9 cellular contexts compared by ENCODE assay signal in genomic region chr17:77474292-77474988, GRCh38.
DNase-seq lines count a peak whose midpoint lies in the region; ATAC-seq and TF ChIP-seq lines count a peak whose summit lies in the region.
"Had no signal": no experiment of that assay in that cellular context is flagged by ENCODE, and none has a peak within 500 bp of the region (broad histone marks: within the 10 kb centered on the region; RNA-seq: fewer than 3 reads in every experiment).

No MANE protein-coding gene starts in this region.

- peaks cover 100% of the 10 kb centered on the region for H3K4me1 ChIP-seq in CD8-positive, alpha-beta T cell (ENCODE audit: insufficient read depth, low read length)
- H3K4me1 ChIP-seq in Karpas-422 (ENCODE audit: low read length): peaks cover 73% of the 10 kb centered on the region
- peaks cover 88 to 99% of the 10 kb centered on the region in 2 donors for H3K4me1 ChIP-seq in naive thymus-derived CD4-positive, alpha-beta T cell (ENCODE audit: control insufficient read depth in 2 of 2, insufficient read depth in 2 of 2, low read length in 2 of 2)

- DNase-seq in CD8-positive, alpha-beta T cell: no peak
- no peak for DNase-seq in Karpas-422
- DNase-seq in brain microvascular endothelial cell: no peak
- DNase-seq in naive thymus-derived CD4-positive, alpha-beta T cell: no peak
- DNase-seq in medulla oblongata (ENCODE audit: extremely low spot score): no peak
- DNase-seq: islet precursor cell had no signal

- H3K36me3 Mint-ChIP-seq in CD8-positive, alpha-beta T cell: peaks cover 75% of the 10 kb centered on the region
- peaks cover 10 to 44% (median 28%) of the 10 kb centered on the region in 5 donors for H3K36me3 Mint-ChIP-seq in naive thymus-derived CD4-positive, alpha-beta T cell

- H3K4me3 Mint-ChIP-seq in CD8-positive, alpha-beta T cell: peak overlapping the region; percentile 78
- H3K4me3 Mint-ChIP-seq in naive thymus-derived CD4-positive, alpha-beta T cell: peak overlapping the region; percentile 42 to 90 (median 72)

- CTCF ChIA-PET in CD8-positive, alpha-beta T cell (lab: Charles Lee): interaction anchor here (0.6 to 4.8 kb wide), 12 partner anchors 9 to 93 kb away, joined by 3 to 32 read pairs (median 4); no protein-coding TSS in a partner anchor
- CTCF ChIA-PET in naive thymus-derived CD4-positive, alpha-beta T cell (lab: Charles Lee): interaction anchor here (0.9 to 1.0 kb wide), 3 partner anchors 34 to 65 kb away, joined by 3 read pairs; no protein-coding TSS in a partner anchor

- H2AFZ ChIP-seq in Karpas-422 (ENCODE audit: low read length): no peak overlapping the region

- H3K79me2 ChIP-seq in Karpas-422 (ENCODE audit: low read length): peaks cover 100% of the 10 kb centered on the region

- TF ChIP-seq CTCF in CD8-positive, alpha-beta T cell (IDR thresholded peaks at IDR 0.05): no peak
- TF ChIP-seq CTCF in brain microvascular endothelial cell (IDR thresholded peaks at IDR 0.05; ENCODE audit: low read depth, low read length, missing control alignments): no peak

- H3K4me1 Mint-ChIP-seq in CD8-positive, alpha-beta T cell (ENCODE audit: low read depth): peaks cover 99% of the 10 kb centered on the region
- peaks cover 84 to 100% (median 94%) of the 10 kb centered on the region in 7 donors for H3K4me1 Mint-ChIP-seq in naive thymus-derived CD4-positive, alpha-beta T cell

- no peak overlapping the region for H3K27ac ChIP-seq in CD8-positive, alpha-beta T cell (ENCODE audit: low read depth, low read length)
- H3K27ac ChIP-seq in Karpas-422 (ENCODE audit: low read length) (peak overlapping the region; percentile 98), brain microvascular endothelial cell (peak overlapping the region; percentile 62)
- H3K27ac ChIP-seq in naive thymus-derived CD4-positive, alpha-beta T cell (ENCODE audit: low read depth, low read length): peak overlapping the region; percentile 71

- H3K4me2 ChIP-seq in Karpas-422 (ENCODE audit: low read depth, low read length, poor library complexity, severe bottlenecking): peak overlapping the region; percentile 87

- intact Hi-C loops in CD8-positive, alpha-beta T cell (cut with DNase I, micrococcal nuclease): loop anchor here in 1 of 2 experiments (1.0 kb wide), 1 partner anchor 9 kb away; no protein-coding TSS in a partner anchor
- intact Hi-C loops in naive thymus-derived CD4-positive, alpha-beta T cell (cut with micrococcal nuclease): no loop called here

- ATAC-seq in CD8-positive, alpha-beta T cell: no peak
- ATAC-seq in naive thymus-derived CD4-positive, alpha-beta T cell: no peak
- no peak for ATAC-seq in HG02981 (IDR thresholded peaks at IDR 0.05; ENCODE audit: unreplicated experiment)
- ATAC-seq in GM21737 (IDR thresholded peaks at IDR 0.05; ENCODE audit: unreplicated experiment): no peak
- ATAC-seq in GM19035 (IDR thresholded peaks at IDR 0.05; ENCODE audit: unreplicated experiment): no peak

- POLR2A ChIA-PET in CD8-positive, alpha-beta T cell (lab: Charles Lee): interaction anchor here (0.7 to 5.0 kb wide), 13 partner anchors 8 to 484 kb away, joined by 3 to 23 read pairs (median 5); partner anchors contain the start of gene TNRC6C
- POLR2A ChIA-PET in naive thymus-derived CD4-positive, alpha-beta T cell (lab: Charles Lee): interaction anchor here (0.6 to 9.9 kb wide), 22 partner anchors 8 to 534 kb away, joined by 3 to 97 read pairs (median 4); no protein-coding TSS in a partner anchor

- in situ Hi-C loops in brain microvascular endothelial cell (cut with HindIII; ENCODE audit: low pct_ligation_motif_present, low sequenced_read_pairs): loop anchor here (25.0 kb wide), 1 partner anchor 137 kb away; no protein-coding TSS in a partner anchor

- no peak overlapping the region for H3K4me3 ChIP-seq in CD8-positive, alpha-beta T cell (ENCODE audit: low read depth, low read length)
- no peak overlapping the region for H3K4me3 ChIP-seq in Karpas-422 (ENCODE audit: low read length)
- no peak overlapping the region for H3K4me3 ChIP-seq in brain microvascular endothelial cell (ENCODE audit: low read depth, low read length)
- peak overlapping the region; percentile 19 for H3K4me3 ChIP-seq in naive thymus-derived CD4-positive, alpha-beta T cell (ENCODE audit: low read length)

- peak overlapping the region; percentile 75 for H3K9ac ChIP-seq in Karpas-422 (ENCODE audit: low read length)

- H3K27me3 Mint-ChIP-seq in CD8-positive, alpha-beta T cell (ENCODE audit: low read depth): no peaks in the 10 kb centered on the region
- H3K27me3 Mint-ChIP-seq in naive thymus-derived CD4-positive, alpha-beta T cell: no peaks in the 10 kb centered on the region

- no peaks in the 10 kb centered on the region for H3K9me2 ChIP-seq in Karpas-422 (replicated peaks; ENCODE audit: insufficient read depth, low read length)

- H3K27ac Mint-ChIP-seq in CD8-positive, alpha-beta T cell: peak overlapping the region; percentile 99
- H3K27ac Mint-ChIP-seq in naive thymus-derived CD4-positive, alpha-beta T cell: peak overlapping the region; percentile 57 to 99 (median 94)

- H3K9me3 ChIP-seq in CD8-positive, alpha-beta T cell (ENCODE audit: low read length): no peaks in the 10 kb centered on the region
- no peaks in the 10 kb centered on the region for H3K9me3 ChIP-seq in Karpas-422 (ENCODE audit: low read length)
- H3K9me3 ChIP-seq in naive thymus-derived CD4-positive, alpha-beta T cell (ENCODE audit: control insufficient read depth in 2 of 3, low read length in 3 of 3): no peaks in the 10 kb centered on the region

- peaks cover 9% of the 10 kb centered on the region for H3K36me3 ChIP-seq in CD8-positive, alpha-beta T cell (ENCODE audit: insufficient read depth, low read length)
- H3K36me3 ChIP-seq in Karpas-422 (ENCODE audit: insufficient read depth, low read length) (no peaks in the 10 kb centered on the region; the same call in 1 of the 2 replicates), brain microvascular endothelial cell (replicated peaks) (peaks cover 6% of the 10 kb centered on the region)
- peaks cover 0 to 43% (median 8%) of the 10 kb centered on the region in 3 experiments for H3K36me3 ChIP-seq in naive thymus-derived CD4-positive, alpha-beta T cell (ENCODE audit: control insufficient read depth in 2 of 3, insufficient read depth in 3 of 3, low read length in 3 of 3)

- no peaks in the 10 kb centered on the region for H3K9me3 Mint-ChIP-seq in CD8-positive, alpha-beta T cell
- H3K9me3 Mint-ChIP-seq in naive thymus-derived CD4-positive, alpha-beta T cell: peaks cover 0 to 10% (median 0%) of the 10 kb centered on the region in 11 donors

- no peaks in the 10 kb centered on the region; the same call in 1 of the 2 replicates for H4K20me1 ChIP-seq in Karpas-422 (ENCODE audit: insufficient read depth, low read depth, low read length)

- no peaks in the 10 kb centered on the region for H3K27me3 ChIP-seq in CD8-positive, alpha-beta T cell (ENCODE audit: insufficient read depth, low read length)
- H3K27me3 ChIP-seq in Karpas-422 (ENCODE audit: low read length): no peaks in the 10 kb centered on the region
- no peaks in the 10 kb centered on the region for H3K27me3 ChIP-seq in brain microvascular endothelial cell (replicated peaks)
- no peaks in the 10 kb centered on the region for H3K27me3 ChIP-seq in naive thymus-derived CD4-positive, alpha-beta T cell (ENCODE audit: control insufficient read depth in 2 of 2, insufficient read depth in 2 of 2, low read length in 2 of 2)
